In the genomic region with DNA sequence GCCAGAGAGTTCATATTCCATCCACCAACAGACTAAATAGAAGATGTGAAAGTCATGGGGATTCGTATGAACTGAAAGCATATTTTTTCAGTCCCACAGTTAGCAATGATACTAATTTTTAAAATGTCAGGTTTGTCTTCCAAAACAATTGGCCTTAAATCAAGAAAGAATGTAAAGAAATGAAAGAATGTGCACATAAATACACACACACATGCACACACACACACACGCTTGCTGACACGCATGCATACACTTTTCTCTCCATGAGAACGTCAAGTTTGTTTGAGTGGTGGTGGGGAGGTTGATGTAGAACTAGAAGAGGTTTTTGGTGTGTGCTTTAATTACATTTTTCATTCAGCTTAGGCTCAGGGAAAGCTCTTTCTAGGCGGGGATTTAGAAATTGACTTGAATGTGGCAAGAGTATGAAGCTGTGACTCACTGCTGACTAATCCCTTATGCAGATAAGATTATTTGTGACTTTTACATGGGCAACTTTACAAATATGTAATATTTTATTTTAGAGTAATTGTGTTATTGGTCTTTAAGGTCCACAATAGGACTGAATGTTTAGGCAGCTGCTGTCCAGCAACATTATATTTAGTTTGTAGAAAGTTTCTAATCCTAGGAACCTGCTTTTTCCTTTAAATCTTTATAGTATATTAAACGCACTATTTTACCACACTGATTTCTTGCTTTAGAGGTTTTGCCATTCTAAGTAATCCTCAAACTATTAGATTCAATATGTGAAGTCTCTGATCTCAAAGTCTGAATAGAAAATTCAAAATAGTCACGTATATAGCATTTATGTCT, we compare ENCODE assay signal across 12 cellular contexts. TPM values are rescaled to one million over a fixed set of nuclear protein-coding genes. Genes with fewer than 3 reads are reported as not detected.
A peak's percentile ranks its signal among the peaks of the same experiment; 100 is the strongest.
DNase-seq lines count a peak whose midpoint lies in the region; ATAC-seq and TF ChIP-seq lines count a peak whose summit lies in the region.
"Had no signal": no experiment of that assay in that cellular context is flagged by ENCODE, and none has a peak within 500 bp of the region (broad histone marks: within the 10 kb centered on the region; RNA-seq: fewer than 3 reads in every experiment).

No MANE protein-coding gene starts in this region.

- no peaks in the 10 kb centered on the region for H3K27me3 Mint-ChIP-seq in activated T-cell treated with anti-CD3 and anti-CD28 coated beads, Interleukin-2, amount 50 U/mL, for 72 hours (ENCODE audit: low read depth)

- H3K9me3 ChIP-seq in RWPE2 (ENCODE audit: severe bottlenecking) (no peaks in the 10 kb centered on the region), smooth muscle cell (replicated peaks; ENCODE audit: low read depth) (no peaks in the 10 kb centered on the region)
- H3K9me3 ChIP-seq: Peyer's patch had no signal

- H3K9me3 Mint-ChIP-seq in activated T-cell treated with anti-CD3 and anti-CD28 coated beads, Interleukin-2, amount 50 U/mL, for 72 hours: peaks cover 0 to 5% of the 10 kb centered on the region in 2 donors
- H3K9me3 Mint-ChIP-seq: type B pancreatic cell had no signal

- H3K27me3 ChIP-seq in RWPE2 (ENCODE audit: insufficient read depth, poor library complexity, severe bottlenecking): peaks cover 8% of the 10 kb centered on the region
- H3K27me3 ChIP-seq in smooth muscle cell (ENCODE audit: low read depth): no peaks in the 10 kb centered on the region
- H3K27me3 ChIP-seq: Peyer's patch had no signal

- H3K4me1 Mint-ChIP-seq in activated T-cell treated with anti-CD3 and anti-CD28 coated beads, Interleukin-2, amount 50 U/mL, for 72 hours (ENCODE audit: low read depth): peaks cover 26% of the 10 kb centered on the region
- H3K4me1 Mint-ChIP-seq: CD4-positive, CD25-positive, alpha-beta regulatory T cell had no signal

- H3F3A ChIP-seq in smooth muscle cell (ENCODE audit: low read depth): peaks cover 58% of the 10 kb centered on the region

- H3K9ac ChIP-seq in smooth muscle cell (ENCODE audit: low read depth): peak overlapping the region; percentile 36

- ATAC-seq in activated T-cell treated with anti-CD3 and anti-CD28 coated beads, Interleukin-2, amount 50 U/mL, for 72 hours (replicated peaks in 1 of 2): peak; percentile 50 to 63
- ATAC-seq in RWPE2 (ENCODE audit: low read depth) (peak; percentile 61; the same call in 1 of the 3 replicates), HG03095 (IDR thresholded peaks at IDR 0.05; ENCODE audit: unreplicated experiment) (no peak)

- H3K27ac ChIP-seq in RWPE2 (ENCODE audit: poor library complexity, severe bottlenecking): no peak overlapping the region
- H3K27ac ChIP-seq in smooth muscle cell (ENCODE audit: low read depth): peak overlapping the region; percentile 81
- H3K27ac ChIP-seq: Peyer's patch had no signal

- TF ChIP-seq CTCF in RWPE2 (IDR thresholded peaks at IDR 0.05; ENCODE audit: poor library complexity, severe bottlenecking): no peak
- TF ChIP-seq CTCF in smooth muscle cell (IDR thresholded peaks at IDR 0.05; ENCODE audit: borderline replicate concordance, insufficient read depth, poor library complexity, severe bottlenecking): no peak

- peak in 1 of 2 donors; percentile 4 for DNase-seq in activated T-cell treated with anti-CD3 and anti-CD28 coated beads, Interleukin-2, amount 50 U/mL, for 72 hours
- DNase-seq in activated T-cell treated with anti-CD3 and anti-CD28 coated beads for 4 hours (no peak), RWPE2 (ENCODE audit: low spot score) (no peak), fibroblast of peridontal ligament (ENCODE audit: extremely low read depth) (peak; percentile 93), smooth muscle cell (lab: John Stamatoyannopoulos, UW; ENCODE audit: unreplicated experiment) (no peak), NCI-H748 treated with DMSO at 0.1 percent for 48 hours (lab: John Stamatoyannopoulos, UW) (no peak), mesenteric fat pad (ENCODE audit: low spot score) (no peak)
- DNase-seq: activated CD8-positive, alpha-beta memory T cell treated with anti-CD3 and anti-CD28 coated beads for 24 hours; CD4-positive, CD25-positive, alpha-beta regulatory T cell; Peyer's patch had no signal

- H2AFZ ChIP-seq in smooth muscle cell (ENCODE audit: low read depth): no peak overlapping the region

- H3K4me1 ChIP-seq in RWPE2 (ENCODE audit: insufficient read depth, poor library complexity, severe bottlenecking) (no peaks in the 10 kb centered on the region), smooth muscle cell (ENCODE audit: low read depth) (peaks cover 38% of the 10 kb centered on the region)
- H3K4me1 ChIP-seq: Peyer's patch had no signal

- peaks cover 98% of the 10 kb centered on the region for H3K79me2 ChIP-seq in smooth muscle cell (ENCODE audit: low read depth)

- peak overlapping the region; percentile 69 for H3K4me2 ChIP-seq in smooth muscle cell

- H3K36me3 ChIP-seq in RWPE2 (ENCODE audit: low read depth) (no peaks in the 10 kb centered on the region), smooth muscle cell (ENCODE audit: low read depth) (no peaks in the 10 kb centered on the region)
- H3K36me3 ChIP-seq: Peyer's patch had no signal

- peaks cover 4 to 9% of the 10 kb centered on the region in 2 donors for H3K36me3 Mint-ChIP-seq in activated T-cell treated with anti-CD3 and anti-CD28 coated beads, Interleukin-2, amount 50 U/mL, for 72 hours (ENCODE audit: insufficient read depth in 2 of 2)
- H3K36me3 Mint-ChIP-seq: CD4-positive, CD25-positive, alpha-beta regulatory T cell; type B pancreatic cell had no signal

- peaks cover 100% of the 10 kb centered on the region for H4K20me1 ChIP-seq in smooth muscle cell (ENCODE audit: low read depth)

- no peak overlapping the region for H3K27ac Mint-ChIP-seq in activated T-cell treated with anti-CD3 and anti-CD28 coated beads, Interleukin-2, amount 50 U/mL, for 72 hours
- H3K27ac Mint-ChIP-seq: CD4-positive, CD25-positive, alpha-beta regulatory T cell had no signal

- H3K4me3 ChIP-seq in RWPE2 (ENCODE audit: severe bottlenecking) (no peak overlapping the region), smooth muscle cell (no peak overlapping the region)
- H3K4me3 ChIP-seq: Peyer's patch had no signal

- WGBS in smooth muscle cell (ENCODE audit: low lambda C conversion rate): 51% methylated on average over 7 of the region's 7 CpGs

- no peak overlapping the region for H3K4me3 Mint-ChIP-seq in activated T-cell treated with anti-CD3 and anti-CD28 coated beads, Interleukin-2, amount 50 U/mL, for 72 hours
- H3K4me3 Mint-ChIP-seq: CD4-positive, CD25-positive, alpha-beta regulatory T cell; type B pancreatic cell had no signal

RNA-seq across cellular contexts. Expression of a gene that starts 18.8 kb away (rescaled TPM):
- 10 to 100 TPM; 35.8 to 43.8 TPM for total RNA-seq in activated T-cell treated with anti-CD3 and anti-CD28 coated beads, Interleukin-2, amount 50 U/mL, for 72 hours
- 738 and 786 TPM in 2 replicates for total RNA-seq in smooth muscle cell
- polyA plus RNA-seq in smooth muscle cell: 329 and 495 TPM in 2 replicates
- 65.9 TPM for total RNA-seq in mesenteric fat pad

Comparison
In these comparisons a context has a peak if more than half of its experiments do, and no peak if none do; other contexts are left out.
1. RNA of a gene that starts 18.8 kb away (total RNA-seq): 738 to 786 TPM in smooth muscle cell; 65.9 TPM in mesenteric fat pad (single experiment) and 35.8 to 43.8 TPM in activated T-cell treated with anti-CD3 and anti-CD28 coated beads, Interleukin-2, amount 50 U/mL, for 72 hours; every median in the first group is over 10 times any median in the second.